In the genomic region with DNA sequence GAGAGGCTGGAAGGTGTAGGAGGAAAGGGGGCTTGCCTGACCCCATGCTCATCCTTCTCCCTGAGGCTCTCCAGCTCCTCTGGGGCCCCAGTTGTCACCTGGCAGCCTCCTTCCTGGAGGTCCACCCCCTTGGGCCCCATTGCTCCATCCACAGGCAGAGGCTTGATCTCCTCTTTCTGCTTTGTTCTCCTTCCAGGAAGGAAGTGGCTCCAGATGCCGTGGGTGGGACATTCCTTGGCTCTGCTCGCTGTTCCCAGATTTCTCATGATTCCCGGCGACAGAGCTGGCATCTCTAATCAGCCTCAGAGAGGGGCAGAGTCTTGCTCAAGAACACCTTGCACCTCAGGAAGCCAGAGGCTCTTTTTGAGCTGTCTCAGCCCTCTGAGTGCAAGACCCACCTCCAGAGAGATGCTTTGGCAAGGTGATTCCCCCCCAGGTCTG, we compare ENCODE assay signal across 11 cellular contexts. TPM values are rescaled to one million over a fixed set of nuclear protein-coding genes. Genes with fewer than 3 reads are reported as not detected.
DNase-seq lines count a peak whose midpoint lies in the region; ATAC-seq and TF ChIP-seq lines count a peak whose summit lies in the region.
"Had no signal": no experiment of that assay in that cellular context is flagged by ENCODE, and none has a peak within 500 bp of the region (broad histone marks: within the 10 kb centered on the region; RNA-seq: fewer than 3 reads in every experiment).

No MANE protein-coding gene starts in this region.

- ATAC-seq in T-helper 17 cell = no peak
- ATAC-seq in gastrocnemius medialis = peak; percentile 16 to 23
- ATAC-seq in GM18520 (IDR thresholded peaks at IDR 0.05; ENCODE audit: unreplicated experiment) = no peak
- ATAC-seq: GM12878 had no signal

- TF ChIP-seq CTCF in Calu3 (IDR thresholded peaks at IDR 0.05; ENCODE audit: unreplicated experiment) = no peak
- no peak for TF ChIP-seq CTCF in fibroblast of pulmonary artery (IDR thresholded peaks at IDR 0.05; ENCODE audit: low read length, missing control alignments)
- no peak for TF ChIP-seq CTCF in gastrocnemius medialis (IDR thresholded peaks at IDR 0.05 in 4 of 5, conservative IDR thresholded peaks at IDR 0.05 in 1 of 5)

- H3K36me3 Mint-ChIP-seq in Calu3 (ENCODE audit: insufficient read depth, unreplicated experiment) (peaks cover 5% of the 10 kb centered on the region), T-helper 17 cell (ENCODE audit: low read depth) (peaks cover 2% of the 10 kb centered on the region)

- no TSS peak for BruUV-seq in Calu3 (replicated peaks; lab: Mats Ljungman, UMichigan)

- H3K27me3 ChIP-seq in gastrocnemius medialis = no peaks in the 10 kb centered on the region

- no peak for TF ChIP-seq POLR2A in gastrocnemius medialis (IDR thresholded peaks at IDR 0.05)

- DNase-seq in Calu3 (peak; percentile 68), T-helper 17 cell (no peak), fibroblast of pulmonary artery (ENCODE audit: low read depth) (peak; percentile 77), gastrocnemius medialis (peak in 1 of 2 donors; percentile 55), NCI-H1092 (lab: John Stamatoyannopoulos, UW) (no peak), NCI-H1417 (lab: John Stamatoyannopoulos, UW) (no peak)
- DNase-seq in stimulated activated CD4-positive, alpha-beta T cell treated with anti-CD3 and anti-CD28 coated beads, Interleukin-4, amount 100 ng/mL, for 24 hours = no peak
- DNase-seq: NCI-H2029 had no signal

- H3K4me1 Mint-ChIP-seq in Calu3 (ENCODE audit: low read depth, unreplicated experiment) (peaks cover 24% of the 10 kb centered on the region), T-helper 17 cell (peaks cover 76% of the 10 kb centered on the region)

- in situ Hi-C loops in gastrocnemius medialis (cut with MboI; ENCODE audit: low sequenced_read_pairs in 4 of 4) = loop anchor here in 2 of 4 donors (10.0 to 25.0 kb wide), 2 partner anchors 92 to 99 kb away; partner anchors contain the start of gene IGFBP4 (in 2 of the 2)

- H3K4me3 ChIP-seq in fibroblast of pulmonary artery (replicated peaks; ENCODE audit: low read depth, low read length) (no peak overlapping the region), gastrocnemius medialis (no peak overlapping the region)
- H3K4me3 ChIP-seq: GM12878 had no signal

- peaks cover 50 to 52% of the 10 kb centered on the region in 2 donors for H3K4me1 ChIP-seq in gastrocnemius medialis

- CTCF ChIA-PET in Calu3 (lab: Charles Lee) = interaction anchor here (0.6 to 68.2 kb wide), 15 partner anchors 14 to 859 kb away, joined by 3 to 4142 read pairs (median 9); partner anchors contain the start of genes CCR7, GJD3, IGFBP4 and RARA

- no peaks in the 10 kb centered on the region for H3K36me3 ChIP-seq in gastrocnemius medialis

- H3K27ac Mint-ChIP-seq in Calu3 (ENCODE audit: unreplicated experiment) (no peak overlapping the region), T-helper 17 cell (peak overlapping the region; percentile 99)

- no peaks in the 10 kb centered on the region for H3K9me3 ChIP-seq in T-helper 17 cell (ENCODE audit: control insufficient read depth, low read length, poor library complexity, severe bottlenecking)
- H3K9me3 ChIP-seq in gastrocnemius medialis = no peaks in the 10 kb centered on the region

- peak overlapping the region; percentile 49 to 80 (median 69) for H3K27ac ChIP-seq in gastrocnemius medialis

- no peaks in the 10 kb centered on the region for H3K9me3 Mint-ChIP-seq in Calu3 (ENCODE audit: low read depth, unreplicated experiment)

- no peak overlapping the region for H3K4me3 Mint-ChIP-seq in Calu3 (ENCODE audit: low read depth, unreplicated experiment)
- H3K4me3 Mint-ChIP-seq in T-helper 17 cell = peak overlapping the region; percentile 36

- intact Hi-C loops in Calu3 (cut with micrococcal nuclease; ENCODE audit: unreplicated experiment) = no loop called here
- intact Hi-C loops in gastrocnemius medialis (cut with DNase I; ENCODE audit: low total_unique reads) = no loop called here

- peaks cover 87% of the 10 kb centered on the region for H3K27me3 Mint-ChIP-seq in Calu3 (ENCODE audit: unreplicated experiment)
- H3K27me3 Mint-ChIP-seq in T-helper 17 cell = no peaks in the 10 kb centered on the region

RNA-seq across cellular contexts. Expression of gene CCR7, which starts 28.5 kb away (rescaled TPM):
- total RNA-seq in Calu3 (2022) (not detected in 2 replicates), T-helper 17 cell (100 to 1,000 TPM; 165 to 182 TPM), gastrocnemius medialis (under 1 TPM in 1 of 4 donors, not detected in 3; 0.11 TPM)
- total RNA-seq: epithelial cell of proximal tubule had no signal

RNA-seq across cellular contexts. Expression of gene TNS4, which starts 35.3 kb away (rescaled TPM):
- total RNA-seq in Calu3 (2022) (0.21 and 0.44 TPM in 2 replicates), T-helper 17 cell (1 to 10 TPM in 1 of 2 donors, under 1 TPM in 1; 0.77 to 1.7 TPM), gastrocnemius medialis (under 1 TPM in 1 of 4 donors, not detected in 3; 0.18 TPM)
- total RNA-seq: epithelial cell of proximal tubule had no signal

Comparison
In these comparisons a context has a peak if more than half of its experiments do, and no peak if none do; other contexts are left out.
1. DNase-seq: peak in Calu3 (single experiment) and fibroblast of pulmonary artery (single experiment); none in T-helper 17 cell (0 of 3), stimulated activated CD4-positive, alpha-beta T cell treated with anti-CD3 and anti-CD28 coated beads, Interleukin-4, amount 100 ng/mL, for 24 hours (single experiment), NCI-H1092 (single experiment) and NCI-H1417 (0 of 3).
2. ATAC-seq: peak in gastrocnemius medialis (2 of 2); none in T-helper 17 cell (single experiment) and GM18520 (single experiment).
3. RNA of gene CCR7, which starts 28.5 kb away (total RNA-seq): 165 to 182 TPM in T-helper 17 cell; not detected in Calu3 and 0.11 TPM in gastrocnemius medialis; every median in the first group is over 100 times any median in the second.